Comparison of ENCODE assay signal across 20 cellular contexts in genomic region chr15:65259367-65259781, GRCh38. TPM values are rescaled to one million over a fixed set of nuclear protein-coding genes. Genes with fewer than 3 reads are reported as not detected.
DNase-seq lines count a peak whose midpoint lies in the region; ATAC-seq and TF ChIP-seq lines count a peak whose summit lies in the region.
"Had no signal": no experiment of that assay in that cellular context is flagged by ENCODE, and none has a peak within 500 bp of the region (broad histone marks: within the 10 kb centered on the region; RNA-seq: fewer than 3 reads in every experiment).

No MANE protein-coding gene starts in this region.

- H4K20me1 ChIP-seq in OCI-LY7 (ENCODE audit: insufficient read depth, low read length): no peaks in the 10 kb centered on the region

- in situ Hi-C loops in gastrocnemius medialis (cut with MboI; ENCODE audit: low sequenced_read_pairs in 4 of 4): loop anchor here in 1 of 4 donors (25.0 kb wide), 1 partner anchor 222 kb away; the partner anchor contains the start of genes MTFMT and SLC51B

- ATAC-seq in lower lobe of right lung (peak in 1 of 2 donors; percentile 29), gastrocnemius medialis (peak; percentile 63 to 64), HG03097 (IDR thresholded peaks at IDR 0.05; ENCODE audit: low FRiP score, unreplicated experiment) (no peak)
- ATAC-seq: A549; CD8-positive, alpha-beta T cell had no signal

- DNase-seq in AG10803 (ENCODE audit: low read depth): peak; percentile 84
- peak; percentile 37 for DNase-seq in fibroblast of mammary gland (ENCODE audit: low read depth)
- no peak for DNase-seq in lower lobe of right lung
- peak; percentile 8 to 58 for DNase-seq in gastrocnemius medialis
- DNase-seq in OCI-LY7 (ENCODE audit: low spot score): no peak
- DNase-seq in AG08396 (ENCODE audit: low spot score): no peak
- DNase-seq in NCI-H2196 treated with DMSO at 0.1 percent for 48 hours (lab: John Stamatoyannopoulos, UW; ENCODE audit: unreplicated experiment): no peak
- DNase-seq: activated CD4-positive, alpha-beta T cell treated with anti-CD3 and anti-CD28 coated beads, Interleukin-2, amount 50 U/mL, for 48 hours; activated naive CD8-positive, alpha-beta T cell treated with anti-CD3 and anti-CD28 coated beads for 36 hours; activated T-cell treated with anti-CD3 and anti-CD28 coated beads, Interleukin-2, amount 50 U/mL, for 1 hour; CD8-positive, alpha-beta T cell; effector CD8-positive, alpha-beta T cell; H7; Kasumi-1; nucleus accumbens; RPMI8226; small intestine had no signal

- H3K9me3 ChIP-seq in lower lobe of right lung: no peaks in the 10 kb centered on the region
- no peaks in the 10 kb centered on the region for H3K9me3 ChIP-seq in gastrocnemius medialis
- H3K9me3 ChIP-seq in OCI-LY7 (ENCODE audit: low read length): no peaks in the 10 kb centered on the region
- H3K9me3 ChIP-seq: A549 had no signal

- H3K4me2 ChIP-seq in OCI-LY7 (ENCODE audit: low read length): no peak overlapping the region
- H3K4me2 ChIP-seq: A549 had no signal

- BruUV-seq in OCI-LY7 (replicated peaks; lab: Mats Ljungman, UMichigan): no TSS peak

- H3K4me3 ChIP-seq in AG10803 (ENCODE audit: low read length) (no peak overlapping the region), fibroblast of mammary gland (ENCODE audit: control insufficient read depth, low read depth, low read length) (no peak overlapping the region), lower lobe of right lung (no peak overlapping the region), gastrocnemius medialis (no peak overlapping the region), OCI-LY7 (ENCODE audit: low read depth, low read length, poor library complexity, severe bottlenecking) (no peak overlapping the region)
- H3K4me3 ChIP-seq: A549, cardiac muscle cell had no signal

- POLR2A ChIA-PET in OCI-LY7 (lab: Charles Lee): interaction anchor here (0.6 to 0.9 kb wide), 2 partner anchors 13 to 1991 kb away, joined by 3 to 4 read pairs; no protein-coding TSS in a partner anchor

- intact Hi-C loops in lower lobe of right lung (cut with DNase I): no loop called here
- intact Hi-C loops in gastrocnemius medialis (cut with DNase I; ENCODE audit: low total_unique reads): no loop called here
- intact Hi-C loops in OCI-LY7 (cut with micrococcal nuclease; ENCODE audit: unreplicated experiment): no loop called here

- H3K36me3 ChIP-seq in lower lobe of right lung (peaks cover 45% of the 10 kb centered on the region), gastrocnemius medialis (peaks cover 3 to 70% of the 10 kb centered on the region in 2 donors), OCI-LY7 (ENCODE audit: insufficient read depth, low read length) (peaks cover 56% of the 10 kb centered on the region)

- H3K27me3 ChIP-seq in lower lobe of right lung (ENCODE audit: low read depth) (no peaks in the 10 kb centered on the region), gastrocnemius medialis (no peaks in the 10 kb centered on the region)
- H3K27me3 ChIP-seq: cardiac muscle cell had no signal

- no peak for TF ChIP-seq CTCF in AG10803 (conservative IDR thresholded peaks at IDR 0.05; ENCODE audit: low read length)
- TF ChIP-seq CTCF in fibroblast of mammary gland (conservative IDR thresholded peaks at IDR 0.05; ENCODE audit: control insufficient read depth, insufficient read depth, low read depth, low read length): no peak
- TF ChIP-seq CTCF in lower lobe of right lung (IDR thresholded peaks at IDR 0.05): no peak
- no peak for TF ChIP-seq CTCF in gastrocnemius medialis (IDR thresholded peaks at IDR 0.05 in 4 of 5, conservative IDR thresholded peaks at IDR 0.05 in 1 of 5)
- no peak for TF ChIP-seq CTCF in OCI-LY7 (conservative IDR thresholded peaks at IDR 0.05; ENCODE audit: low read length)

- H3K4me1 ChIP-seq in lower lobe of right lung: peaks cover 4% of the 10 kb centered on the region
- peaks cover 0 to 6% of the 10 kb centered on the region in 2 donors for H3K4me1 ChIP-seq in gastrocnemius medialis
- no peaks in the 10 kb centered on the region for H3K4me1 ChIP-seq in OCI-LY7 (ENCODE audit: insufficient read depth, low read length, poor library complexity, severe bottlenecking)
- H3K4me1 ChIP-seq: A549 had no signal

- no peak overlapping the region for H2AFZ ChIP-seq in OCI-LY7 (ENCODE audit: low read length)

- H3K27ac ChIP-seq in lower lobe of right lung (peak overlapping the region; percentile 42), gastrocnemius medialis (peak overlapping the region; percentile 15 to 63 (median 42)), OCI-LY7 (ENCODE audit: low read depth, low read length, poor library complexity, severe bottlenecking) (no peak overlapping the region)
- H3K27ac ChIP-seq: A549, cardiac muscle cell had no signal

- CTCF ChIA-PET in OCI-LY7 (lab: Charles Lee; ENCODE audit: unreplicated experiment): no interaction called here

- H3K9me2 ChIP-seq in OCI-LY7 (ENCODE audit: insufficient read depth, low read length): no peaks in the 10 kb centered on the region

- no peaks in the 10 kb centered on the region for H3K79me2 ChIP-seq in OCI-LY7 (ENCODE audit: insufficient read depth, low read depth, low read length)

- no peak for TF ChIP-seq POLR2A in gastrocnemius medialis (IDR thresholded peaks at IDR 0.05)

RNA-seq across cellular contexts. Expression of gene PARP16, which starts 27.3 kb away (rescaled TPM):
- total RNA-seq in lower lobe of right lung (8.8 TPM), gastrocnemius medialis (1 to 10 TPM; 2.6 to 3.3 (median 3.0) TPM), OCI-LY7 (2022) (24.9 and 26.0 TPM in 2 replicates)
- total RNA-seq in OCI-LY7 (2014; rRNA removed; shearing (Covaris generic)): 10.8 and 21.2 TPM in 2 replicates

RNA-seq across cellular contexts. Expression of gene RNU5A-1, which starts 36.5 kb away (rescaled TPM):
- not detected for total RNA-seq in lower lobe of right lung
- not detected for total RNA-seq in gastrocnemius medialis
- not detected in 2 replicates for total RNA-seq in OCI-LY7 (2014; rRNA removed; shearing (Covaris generic))
- not detected in 2 replicates for total RNA-seq in OCI-LY7 (2022)
- total RNA-seq: activated naive CD8-positive, alpha-beta T cell treated with anti-CD3 and anti-CD28 coated beads for 36 hours; cardiac muscle cell; CD8-positive, alpha-beta T cell; H7 had no signal

RNA-seq across cellular contexts. Expression of gene RNU5B-1, which starts 45.1 kb away (rescaled TPM):
- total RNA-seq in lower lobe of right lung (47.6 TPM), gastrocnemius medialis (not detected), OCI-LY7 (2022) (not detected in 2 replicates)
- not detected in 2 replicates for total RNA-seq in OCI-LY7 (2014; rRNA removed; shearing (Covaris generic))
- total RNA-seq: cardiac muscle cell, H7 had no signal

RNA-seq across cellular contexts. Expression of gene CILP, which starts 48.1 kb away (rescaled TPM):
- total RNA-seq in lower lobe of right lung (10.2 TPM), gastrocnemius medialis (10 to 100 TPM in 3 of 4 donors, 1 to 10 TPM in 1; 5.4 to 49.9 (median 41.6) TPM), OCI-LY7 (2022) (0.06 TPM in 1 of 2 replicates, not detected in the other)
- total RNA-seq in OCI-LY7 (2014; rRNA removed; shearing (Covaris generic)): not detected in 2 replicates
- total RNA-seq: activated naive CD8-positive, alpha-beta T cell treated with anti-CD3 and anti-CD28 coated beads for 36 hours; H7 had no signal

Comparison
In these comparisons a context has a peak if more than half of its experiments do, and no peak if none do; other contexts are left out.
1. DNase-seq: peak in AG10803 (single experiment), fibroblast of mammary gland (single experiment) and gastrocnemius medialis (2 of 2); none in lower lobe of right lung (single experiment), OCI-LY7 (single experiment), AG08396 (single experiment) and NCI-H2196 treated with DMSO at 0.1 percent for 48 hours (single experiment).